Comparison of ENCODE assay signal across 13 cellular contexts in genomic region chr15:69170597-69170996, GRCh38.
"Had no signal": no experiment of that assay in that cellular context is flagged by ENCODE, and none has a peak within 500 bp of the region (broad histone marks: within the 10 kb centered on the region; RNA-seq: fewer than 3 reads in every experiment).

No MANE protein-coding gene starts in this region.

- H3K9me3 Mint-ChIP-seq: activated naive CD8-positive, alpha-beta T cell treated with anti-CD3 and anti-CD28 coated beads, Interleukin-2, amount 50 U/mL, for 24 hours; activated T-helper 1 cell treated with anti-CD3 and anti-CD28 coated beads, Interleukin-12 subunit alpha, Interleukin-12 subunit beta, Interleukin-2, Interleukin-4 antibody, amounts not matched to agents 30 ng/mL and 10 ng/mL and 1 ng/mL, durations not matched to agents 14 hours and 24 hours and 36 hours; naive thymus-derived CD8-positive, alpha-beta T cell; stimulated activated memory B cell treated with anti-CD40 and anti-IgM and Interleukin-4, amounts not matched to agents 10 μg/mL and 1 μg/mL and 100 μg/mL, for 72 hours had no signal

- ATAC-seq: activated naive CD8-positive, alpha-beta T cell treated with anti-CD3 and anti-CD28 coated beads, Interleukin-2, amount 50 U/mL, for 24 hours; naive thymus-derived CD8-positive, alpha-beta T cell; right cardiac atrium; stimulated activated memory B cell treated with anti-CD40 and anti-IgM and Interleukin-4, amounts not matched to agents 10 μg/mL and 1 μg/mL and 100 μg/mL, for 72 hours had no signal

- H3K9me3 ChIP-seq: tibial artery, vagina had no signal

- H3K4me1 ChIP-seq: tibial artery, vagina had no signal

- H3K36me3 Mint-ChIP-seq: stimulated activated memory B cell treated with anti-CD40 and anti-IgM and Interleukin-4, amounts not matched to agents 10 μg/mL and 1 μg/mL and 100 μg/mL, for 72 hours had no signal

- H3K27ac ChIP-seq: tibial artery, vagina had no signal

- H3K4me3 ChIP-seq: tibial artery, vagina had no signal

- H3K27me3 ChIP-seq: tibial artery, vagina had no signal

- FAIRE-seq: astrocyte had no signal

- H3K36me3 ChIP-seq: tibial artery, vagina had no signal

- H3K27ac Mint-ChIP-seq: activated naive CD8-positive, alpha-beta T cell treated with anti-CD3 and anti-CD28 coated beads, Interleukin-2, amount 50 U/mL, for 24 hours; activated T-helper 1 cell treated with anti-CD3 and anti-CD28 coated beads, Interleukin-12 subunit alpha, Interleukin-12 subunit beta, Interleukin-2, Interleukin-4 antibody, amounts not matched to agents 30 ng/mL and 10 ng/mL and 1 ng/mL, durations not matched to agents 14 hours and 24 hours and 36 hours; progenitor cell of endocrine pancreas; stimulated activated memory B cell treated with anti-CD40 and anti-IgM and Interleukin-4, amounts not matched to agents 10 μg/mL and 1 μg/mL and 100 μg/mL, for 72 hours had no signal

- H3K27me3 Mint-ChIP-seq: activated naive CD8-positive, alpha-beta T cell treated with anti-CD3 and anti-CD28 coated beads, Interleukin-2, amount 50 U/mL, for 24 hours; naive thymus-derived CD8-positive, alpha-beta T cell; progenitor cell of endocrine pancreas; stimulated activated memory B cell treated with anti-CD40 and anti-IgM and Interleukin-4, amounts not matched to agents 10 μg/mL and 1 μg/mL and 100 μg/mL, for 72 hours had no signal

- H3K4me1 Mint-ChIP-seq: activated naive CD8-positive, alpha-beta T cell treated with anti-CD3 and anti-CD28 coated beads, Interleukin-2, amount 50 U/mL, for 24 hours had no signal

- H3K4me3 Mint-ChIP-seq: activated naive CD8-positive, alpha-beta T cell treated with anti-CD3 and anti-CD28 coated beads, Interleukin-2, amount 50 U/mL, for 24 hours; activated T-helper 1 cell treated with anti-CD3 and anti-CD28 coated beads, Interleukin-12 subunit alpha, Interleukin-12 subunit beta, Interleukin-2, Interleukin-4 antibody, amounts not matched to agents 30 ng/mL and 10 ng/mL and 1 ng/mL, durations not matched to agents 14 hours and 24 hours and 36 hours; naive thymus-derived CD8-positive, alpha-beta T cell; stimulated activated memory B cell treated with anti-CD40 and anti-IgM and Interleukin-4, amounts not matched to agents 10 μg/mL and 1 μg/mL and 100 μg/mL, for 72 hours had no signal

- DNase-seq: activated CD4-positive, alpha-beta T cell treated with anti-CD3 and anti-CD28 coated beads for 48 hours; activated naive CD4-positive, alpha-beta T cell; activated naive CD8-positive, alpha-beta T cell treated with anti-CD3 and anti-CD28 coated beads, Interleukin-2, amount 50 U/mL, for 24 hours; foreskin melanocyte; head of caudate nucleus; naive thymus-derived CD8-positive, alpha-beta T cell; right cardiac atrium; tibial artery had no signal
